In the genomic region with DNA sequence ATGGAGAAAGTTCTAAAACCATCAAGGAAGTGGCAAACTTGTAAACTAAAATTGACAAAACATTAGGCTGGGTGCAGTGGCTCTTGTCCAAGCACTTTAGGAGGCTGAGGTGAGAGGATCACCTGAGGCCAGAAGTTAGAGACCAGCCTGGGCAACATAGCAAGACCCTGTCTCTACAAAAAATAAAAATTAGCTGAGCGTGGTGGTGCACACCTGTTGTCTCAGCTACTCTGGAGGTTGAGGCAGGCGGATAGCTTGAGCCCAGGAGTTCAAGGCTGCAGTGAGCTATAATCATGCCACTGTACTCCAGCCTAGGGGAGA, we compare ENCODE assay signal across 13 cellular contexts. TPM values are rescaled to one million over a fixed set of nuclear protein-coding genes. Genes with fewer than 3 reads are reported as not detected.
DNase-seq lines count a peak whose midpoint lies in the region; ATAC-seq and TF ChIP-seq lines count a peak whose summit lies in the region.
"Had no signal": no experiment of that assay in that cellular context is flagged by ENCODE, and none has a peak within 500 bp of the region (broad histone marks: within the 10 kb centered on the region; RNA-seq: fewer than 3 reads in every experiment).

No MANE protein-coding gene starts in this region.

- peak; percentile 15 for TF ChIP-seq CTCF in CD8-positive, alpha-beta T cell (IDR thresholded peaks at IDR 0.05)
- TF ChIP-seq CTCF in OCI-LY7 (conservative IDR thresholded peaks at IDR 0.05; ENCODE audit: low read length) = no peak; the same call in 1 of the 2 replicates
- TF ChIP-seq CTCF in brain microvascular endothelial cell (IDR thresholded peaks at IDR 0.05; ENCODE audit: low read depth, low read length, missing control alignments) = no peak

- H3K4me3 Mint-ChIP-seq in CD8-positive, alpha-beta T cell = no peak overlapping the region

- no peaks in the 10 kb centered on the region for H3K4me1 ChIP-seq in CD8-positive, alpha-beta T cell (ENCODE audit: insufficient read depth, low read length)
- H3K4me1 ChIP-seq in OCI-LY7 (ENCODE audit: insufficient read depth, low read length, poor library complexity, severe bottlenecking) = peaks cover 44% of the 10 kb centered on the region
- H3K4me1 ChIP-seq: esophagus squamous epithelium had no signal

- H3K9me3 ChIP-seq in CD8-positive, alpha-beta T cell (ENCODE audit: low read length) = no peaks in the 10 kb centered on the region
- no peaks in the 10 kb centered on the region for H3K9me3 ChIP-seq in OCI-LY7 (ENCODE audit: low read length)
- H3K9me3 ChIP-seq: esophagus squamous epithelium had no signal

- peak overlapping the region; percentile 94; the same call in 1 of the 2 replicates for H2AFZ ChIP-seq in OCI-LY7 (ENCODE audit: low read length)

- CTCF ChIA-PET in CD8-positive, alpha-beta T cell (lab: Charles Lee) = interaction anchor here (0.9 to 2.5 kb wide), 6 partner anchors 11 to 447 kb away, joined by 3 to 17 read pairs (median 6); no protein-coding TSS in a partner anchor
- CTCF ChIA-PET in OCI-LY7 (lab: Charles Lee; ENCODE audit: unreplicated experiment) = interaction anchor here (0.6 to 3.9 kb wide), 3 partner anchors 90 to 197 kb away, joined by 3 to 27 read pairs (median 10); no protein-coding TSS in a partner anchor

- no peaks in the 10 kb centered on the region for H3K36me3 Mint-ChIP-seq in CD8-positive, alpha-beta T cell

- H3K27ac Mint-ChIP-seq in CD8-positive, alpha-beta T cell = no peak overlapping the region

- no TSS peak for BruUV-seq in OCI-LY7 (replicated peaks; lab: Mats Ljungman, UMichigan)

- intact Hi-C loops in CD8-positive, alpha-beta T cell (cut with DNase I, micrococcal nuclease) = loop anchor here (1.0 to 5.0 kb wide), 5 partner anchors 90 to 515 kb away; no protein-coding TSS in a partner anchor
- intact Hi-C loops in OCI-LY7 (cut with micrococcal nuclease; ENCODE audit: unreplicated experiment) = loop anchor here (1.0 to 10.0 kb wide), 6 partner anchors 70 to 447 kb away; partner anchors contain the start of genes ATOH7 and SIRT1

- H4K20me1 ChIP-seq in OCI-LY7 (ENCODE audit: insufficient read depth, low read length) = no peaks in the 10 kb centered on the region

- H3K27me3 Mint-ChIP-seq in CD8-positive, alpha-beta T cell (ENCODE audit: low read depth) = no peaks in the 10 kb centered on the region

- no peaks in the 10 kb centered on the region for H3K27me3 ChIP-seq in CD8-positive, alpha-beta T cell (ENCODE audit: insufficient read depth, low read length)
- H3K27me3 ChIP-seq in brain microvascular endothelial cell (replicated peaks) = no peaks in the 10 kb centered on the region
- H3K27me3 ChIP-seq: esophagus squamous epithelium had no signal

- no peaks in the 10 kb centered on the region for H3K79me2 ChIP-seq in OCI-LY7 (ENCODE audit: insufficient read depth, low read depth, low read length)

- POLR2A ChIA-PET in CD8-positive, alpha-beta T cell (lab: Charles Lee) = no interaction called here
- POLR2A ChIA-PET in OCI-LY7 (lab: Charles Lee) = interaction anchor here (0.6 to 5.1 kb wide), 15 partner anchors 10 to 833 kb away, joined by 3 to 75 read pairs (median 3); partner anchors contain the start of genes HNRNPH3 and PBLD

- DNase-seq in CD8-positive, alpha-beta T cell = no peak
- DNase-seq in OCI-LY7 (ENCODE audit: low spot score) = no peak
- peak; percentile 35 for DNase-seq in left lobe of liver (ENCODE audit: low spot score)
- DNase-seq in brain microvascular endothelial cell = no peak
- DNase-seq in activated CD4-positive, alpha-beta T cell treated with anti-CD3 and anti-CD28 coated beads, Interleukin-2, amount 50 U/mL, for 4 hours = no peak
- no peak for DNase-seq in G401 (ENCODE audit: low spot score)
- DNase-seq: activated CD4-positive, alpha-beta T cell treated with anti-CD3 and anti-CD28 coated beads for 4 hours; activated CD8-positive, alpha-beta memory T cell treated with anti-CD3 and anti-CD28 coated beads, Interleukin-2, amount 50 U/mL, for 48 hours; effector CD8-positive, alpha-beta T cell; esophagus squamous epithelium; NCI-H1092 had no signal

- H3K4me2 ChIP-seq in OCI-LY7 (ENCODE audit: low read length) = peak overlapping the region; percentile 88; the same call in 1 of the 2 replicates

- H3K9me2 ChIP-seq in OCI-LY7 (ENCODE audit: insufficient read depth, low read length) = no peaks in the 10 kb centered on the region

- no peaks in the 10 kb centered on the region for H3K9me3 Mint-ChIP-seq in CD8-positive, alpha-beta T cell

- no peak overlapping the region for H3K4me3 ChIP-seq in CD8-positive, alpha-beta T cell (ENCODE audit: low read depth, low read length)
- H3K4me3 ChIP-seq in OCI-LY7 (ENCODE audit: low read depth, low read length, poor library complexity, severe bottlenecking) = no peak overlapping the region
- H3K4me3 ChIP-seq in brain microvascular endothelial cell (ENCODE audit: low read depth, low read length) = no peak overlapping the region
- H3K4me3 ChIP-seq: esophagus squamous epithelium had no signal

- ATAC-seq in CD8-positive, alpha-beta T cell = no peak
- peak; percentile 13 for ATAC-seq in GM21619 (IDR thresholded peaks at IDR 0.05; ENCODE audit: unreplicated experiment)
- no peak for ATAC-seq in left lobe of liver
- ATAC-seq in GM21390 (IDR thresholded peaks at IDR 0.05; ENCODE audit: unreplicated experiment) = no peak

- no peaks in the 10 kb centered on the region for H3K4me1 Mint-ChIP-seq in CD8-positive, alpha-beta T cell (ENCODE audit: low read depth)

- H3K36me3 ChIP-seq in CD8-positive, alpha-beta T cell (ENCODE audit: insufficient read depth, low read length) = no peaks in the 10 kb centered on the region
- H3K36me3 ChIP-seq in OCI-LY7 (ENCODE audit: insufficient read depth, low read length) (no peaks in the 10 kb centered on the region), brain microvascular endothelial cell (replicated peaks) (no peaks in the 10 kb centered on the region)
- H3K36me3 ChIP-seq: esophagus squamous epithelium had no signal

- no peak overlapping the region for H3K27ac ChIP-seq in CD8-positive, alpha-beta T cell (ENCODE audit: low read depth, low read length)
- peak overlapping the region; percentile 99 for H3K27ac ChIP-seq in OCI-LY7 (ENCODE audit: low read depth, low read length, poor library complexity, severe bottlenecking)
- H3K27ac ChIP-seq in brain microvascular endothelial cell = no peak overlapping the region
- H3K27ac ChIP-seq: esophagus squamous epithelium had no signal

- in situ Hi-C loops in brain microvascular endothelial cell (cut with HindIII; ENCODE audit: low pct_ligation_motif_present, low sequenced_read_pairs) = no loop called here
- in situ Hi-C loops in G401 (cut with HindIII; ENCODE audit: low sequenced_read_pairs) = no loop called here

RNA-seq across cellular contexts. Expression of gene HNRNPH3, which starts 29.4 kb away (rescaled TPM):
- total RNA-seq in CD8-positive, alpha-beta T cell = 100 to 1,000 TPM; 242 to 255 TPM
- 30.8 and 69.2 TPM in 2 replicates for total RNA-seq in OCI-LY7 (2014; rRNA removed; shearing (Covaris generic))
- total RNA-seq in OCI-LY7 (2022) (241 and 261 TPM in 2 replicates), left lobe of liver (26.8 TPM)
- total RNA-seq in G401 (2014; rRNA removed; shearing (Covaris generic)) = 32.1 and 67.4 TPM in 2 replicates

RNA-seq across cellular contexts. Expression of gene PBLD, which starts 30.3 kb away (rescaled TPM):
- total RNA-seq in CD8-positive, alpha-beta T cell = 1 to 10 TPM; 1.5 to 2.3 TPM
- 2.5 and 3.1 TPM in 2 replicates for total RNA-seq in OCI-LY7 (2014; rRNA removed; shearing (Covaris generic))
- total RNA-seq in OCI-LY7 (2022) (5.9 and 8.0 TPM in 2 replicates), left lobe of liver (126 TPM)
- 0.37 and 2.3 TPM in 2 replicates for total RNA-seq in G401 (2014; rRNA removed; shearing (Covaris generic))

Comparison
In these comparisons a context has a peak if more than half of its experiments do, and no peak if none do; other contexts are left out.
1. RNA of gene PBLD, which starts 30.3 kb away (total RNA-seq): 126 TPM in left lobe of liver (single experiment); 2.5 to 8.0 TPM in OCI-LY7, 1.5 to 2.3 TPM in CD8-positive, alpha-beta T cell and 0.37 to 2.3 TPM in G401; every median in the first group is over 10 times any median in the second.